Comparison of ENCODE assay signal across 34 cellular contexts in genomic region chr12:56862264-56862663, GRCh38.
"Had no signal": no experiment of that assay in that cellular context is flagged by ENCODE, and none has a peak within 500 bp of the region (broad histone marks: within the 10 kb centered on the region; RNA-seq: fewer than 3 reads in every experiment).

No MANE protein-coding gene starts in this region.

- H3K27me3 ChIP-seq: adrenal gland, ascending aorta, body of pancreas, brain microvascular endothelial cell, breast epithelium, cardiac muscle cell had no signal

- DNase-seq: activated effector memory CD4-positive, alpha-beta T cell treated with anti-CD3 and anti-CD28 coated beads, Interleukin-2, amount 50 U/mL, for 16 hours; activated effector memory CD4-positive, alpha-beta T cell treated with Interleukin-2 at 50 U/mL for 16 hours; activated gamma-delta T cell; activated gamma-delta T cell treated with Interleukin-2 at 50 U/mL for 16 hours; activated naive CD4-positive, alpha-beta T cell; activated naive CD4-positive, alpha-beta T cell treated with anti-CD3 and anti-CD28 coated beads for 36 hours; activated naive CD4-positive, alpha-beta T cell treated with anti-CD3 and anti-CD28 coated beads, Interleukin-2, amount 10 ng/mL, durations not matched to agents 7 days and 5 days; activated naive CD4-positive, alpha-beta T cell treated with anti-CD3 and anti-CD28 coated beads, Interleukin-2, amount 50 U/mL, for 16 hours; activated naive CD4-positive, alpha-beta T cell treated with Interleukin-2 at 50 U/mL for 16 hours; activated naive CD8-positive, alpha-beta T cell treated with anti-CD3 and anti-CD28 coated beads for 36 hours; activated naive CD8-positive, alpha-beta T cell treated with anti-CD3 and anti-CD28 coated beads, Interleukin-2, amount 10 ng/mL, durations not matched to agents 7 days and 5 days; activated naive CD8-positive, alpha-beta T cell treated with anti-CD3 and anti-CD28 coated beads, Interleukin-2, amount 50 U/mL, for 24 hours; activated T-cell treated with anti-CD3 and anti-CD28 coated beads, Interleukin-2, amount 50 U/mL, for 1 hour; activated T-cell treated with anti-CD3 and anti-CD28 coated beads, Interleukin-2, amount 50 U/mL, for 24 hours; activated T-cell treated with anti-CD3 and anti-CD28 coated beads, Interleukin-2, amount 50 U/mL, for 4 hours; activated T-cell treated with anti-CD3 and anti-CD28 coated beads, Interleukin-2, amount 50 U/mL, for 48 hours; activated T-cell treated with anti-CD3 and anti-CD28 coated beads, Interleukin-2, amount 50 U/mL, for 72 hours; adrenal gland; amniotic stem cell; amygdala; anterior cingulate cortex; aorta; body of pancreas; brain microvascular endothelial cell; caudate nucleus; central memory CD4-positive, alpha-beta T cell; cerebellar nuclear complex had no signal

- H3K36me3 ChIP-seq: adrenal gland, ascending aorta, brain microvascular endothelial cell, breast epithelium, cardiac muscle cell had no signal

- FAIRE-seq: astrocyte, bronchial epithelial cell had no signal

- H3K27ac ChIP-seq: adrenal gland, ascending aorta, body of pancreas, brain microvascular endothelial cell, breast epithelium, cardiac muscle cell had no signal

- ATAC-seq: activated naive CD4-positive, alpha-beta T cell treated with anti-CD3 and anti-CD28 coated beads, Interleukin-2, amount 50 U/mL, for 72 hours; activated naive CD8-positive, alpha-beta T cell treated with anti-CD3 and anti-CD28 coated beads, Interleukin-2, amount 50 U/mL, for 24 hours; activated T-cell treated with anti-CD3 and anti-CD28 coated beads, Interleukin-2, amount 50 U/mL, for 4 hours; activated T-cell treated with anti-CD3 and anti-CD28 coated beads, Interleukin-2, amount 50 U/mL, for 72 hours; activated T-helper 17 cell treated with anti-CD3 and anti-CD28 coated beads, Interleukin-2, amount 50 U/mL, for 72 hours; body of pancreas had no signal

- H3K4me1 ChIP-seq: ascending aorta, body of pancreas, breast epithelium had no signal

- H3K4me3 ChIP-seq: adrenal gland, ascending aorta, body of pancreas, breast epithelium, cardiac muscle cell had no signal
